ENCODE assay signal across 21 cellular contexts in genomic region chr7:24229481-24230226, GRCh38. TPM values are rescaled to one million over a fixed set of nuclear protein-coding genes. Genes with fewer than 3 reads are reported as not detected.
A peak's percentile ranks its signal among the peaks of the same experiment; 100 is the strongest.
DNase-seq lines count a peak whose midpoint lies in the region; ATAC-seq, FAIRE-seq and TF ChIP-seq lines count a peak whose summit lies in the region.
"Had no signal": no experiment of that assay in that cellular context is flagged by ENCODE, and none has a peak within 500 bp of the region (broad histone marks: within the 10 kb centered on the region; RNA-seq: fewer than 3 reads in every experiment).

No MANE protein-coding gene starts in this region.

- TF ChIP-seq CTCF in HepG2 (CRISPR knock-in tag; IDR thresholded peaks at IDR 0.05) (no peak), right lobe of liver (IDR thresholded peaks at IDR 0.05) (no peak)

- H3K79me2 ChIP-seq in HepG2 (ENCODE audit: insufficient read depth, low read length), result no peaks in the 10 kb centered on the region

- in situ Hi-C loops in HepG2 (cut with HindIII; ENCODE audit: extremely low pct_ligation_motif_present, low pct_unique_long_range_greater_than_20kb), result no loop called here

- H2AFZ ChIP-seq in HepG2 (ENCODE audit: low read length), result no peak overlapping the region

- POLR2A ChIA-PET in HepG2 (lab: Yijun Ruan, JAX), result no interaction called here

- no TSS peak for BruUV-seq in HepG2 (replicated peaks; lab: Mats Ljungman, UMichigan)

- DNase-seq in HepG2 (ENCODE audit: low spot score), result no peak
- DNase-seq in right lobe of liver, result no peak
- peak; percentile 77 for DNase-seq in NCI-H2171 treated with DMSO at 0.1 percent for 48 hours (lab: John Stamatoyannopoulos, UW)
- no peak for DNase-seq in SHP77 treated with DMSO at 0.1 percent for 48 hours (lab: John Stamatoyannopoulos, UW)
- DNase-seq in hepatic stellate cell (ENCODE audit: low spot score), result no peak
- DNase-seq in NCI-H2196 treated with DMSO at 0.1 percent for 48 hours (lab: John Stamatoyannopoulos, UW; ENCODE audit: unreplicated experiment), result no peak
- no peak for DNase-seq in head of caudate nucleus
- DNase-seq: 8988T; CD4-positive, alpha-beta memory T cell; DMS153; DMS79; GDM1 had no signal

- intact Hi-C loops in HepG2 (cut with micrococcal nuclease; ENCODE audit: unreplicated experiment) (no loop called here), right lobe of liver (cut with DNase I) (no loop called here), head of caudate nucleus (cut with DNase I) (no loop called here)

- no peak for TF ChIP-seq RAD21 in HepG2 (CRISPR knock-in tag; IDR thresholded peaks at IDR 0.05)

- no peaks in the 10 kb centered on the region for H4K20me1 ChIP-seq in HepG2 (ENCODE audit: insufficient read depth, low read length)
- H4K20me1 ChIP-seq: BLaER1 had no signal

- ATAC-seq in HepG2, result no peak
- ATAC-seq in right lobe of liver, result no peak
- ATAC-seq in SK-N-SH treated with all-trans-retinoic acid at 6 μM for 48 hours, result no peak

- TF ChIP-seq EP300 in HepG2 (IDR thresholded peaks at IDR 0.05; ENCODE audit: low read depth in 2 of 2, low read length in 2 of 2) (no peak), HepG2 (CRISPR knock-in tag; IDR thresholded peaks at IDR 0.05; ENCODE audit: borderline replicate concordance) (no peak)

- TF ChIP-seq POLR2A in HepG2 (IDR thresholded peaks at IDR 0.05; ENCODE audit: insufficient read depth in 1 of 2, low read depth in 2 of 2, low read length in 2 of 2) (no peak), right lobe of liver (IDR thresholded peaks at IDR 0.05) (no peak)

- H3K36me3 ChIP-seq in HepG2 (replicated peaks in 1 of 2; ENCODE audit: control insufficient read depth in 1 of 2, insufficient read depth in 2 of 2, low read length in 2 of 2) (no peaks in the 10 kb centered on the region), right lobe of liver (no peaks in the 10 kb centered on the region)
- H3K36me3 ChIP-seq: BLaER1, HAP-1 had no signal

- H3K27ac ChIP-seq in HepG2 (ENCODE audit: extremely low read length, insufficient read depth, low read length) (no peak overlapping the region), right lobe of liver (no peak overlapping the region)
- H3K27ac ChIP-seq: BLaER1 had no signal

- no peaks in the 10 kb centered on the region; a peak in 1 of 5 replicates for H3K27me3 ChIP-seq in HepG2 (ENCODE audit: control insufficient read depth in 1 of 2, insufficient read depth in 2 of 2, low read length in 2 of 2)
- no peaks in the 10 kb centered on the region for H3K27me3 ChIP-seq in right lobe of liver
- H3K27me3 ChIP-seq: BLaER1 had no signal

- WGBS in HepG2 (ENCODE audit: low lambda C conversion rate), result 24% methylated on average over 9 of the region's 9 CpGs
- 62% methylated on average over 9 of the region's 9 CpGs for WGBS in right lobe of liver (ENCODE audit: insufficient coverage, low coverage, low lambda C conversion rate, missing lambda C conversion rate)

- no peak overlapping the region for H3K4me2 ChIP-seq in HepG2 (ENCODE audit: low read depth, low read length)
- H3K4me2 ChIP-seq: BLaER1 had no signal

- CTCF ChIA-PET in HepG2 (lab: Yijun Ruan, JAX; ENCODE audit: low intra/inter-chr PET ratio, low total read pairs), result no interaction called here

- H3K4me1 ChIP-seq in HepG2 (ENCODE audit: insufficient read depth, low read length), result no peaks in the 10 kb centered on the region
- H3K4me1 ChIP-seq in right lobe of liver, result no peaks in the 10 kb centered on the region
- H3K4me1 ChIP-seq: HAP-1 had no signal

- FAIRE-seq in HepG2 (lab: Jason Lieb, UNC), result no peak
- FAIRE-seq: GM12892, GM18507 had no signal

- H3K4me3 ChIP-seq in HepG2 (replicated peaks in 1 of 3; ENCODE audit: insufficient read depth in 1 of 3, low read depth in 2 of 3, low read length in 3 of 3) (no peak overlapping the region), right lobe of liver (no peak overlapping the region)
- H3K4me3 ChIP-seq: BLaER1, HAP-1 had no signal

- no peaks in the 10 kb centered on the region for H3K9me3 ChIP-seq in HepG2 (ENCODE audit: low read length)
- H3K9me3 ChIP-seq in right lobe of liver, result no peaks in the 10 kb centered on the region
- H3K9me3 ChIP-seq: BLaER1, HAP-1 had no signal

- no peak overlapping the region for H3K9ac ChIP-seq in HepG2 (ENCODE audit: insufficient read depth, low read depth, low read length)
- H3K9ac ChIP-seq: BLaER1 had no signal

TF ChIP-seq in SK-N-SH treated with all-trans-retinoic acid at 6 μM for 48 hours, 23 proteins besides CTCF, POLR2A, EP300 and RAD21:
- TF ChIP-seq, protein P1, sequence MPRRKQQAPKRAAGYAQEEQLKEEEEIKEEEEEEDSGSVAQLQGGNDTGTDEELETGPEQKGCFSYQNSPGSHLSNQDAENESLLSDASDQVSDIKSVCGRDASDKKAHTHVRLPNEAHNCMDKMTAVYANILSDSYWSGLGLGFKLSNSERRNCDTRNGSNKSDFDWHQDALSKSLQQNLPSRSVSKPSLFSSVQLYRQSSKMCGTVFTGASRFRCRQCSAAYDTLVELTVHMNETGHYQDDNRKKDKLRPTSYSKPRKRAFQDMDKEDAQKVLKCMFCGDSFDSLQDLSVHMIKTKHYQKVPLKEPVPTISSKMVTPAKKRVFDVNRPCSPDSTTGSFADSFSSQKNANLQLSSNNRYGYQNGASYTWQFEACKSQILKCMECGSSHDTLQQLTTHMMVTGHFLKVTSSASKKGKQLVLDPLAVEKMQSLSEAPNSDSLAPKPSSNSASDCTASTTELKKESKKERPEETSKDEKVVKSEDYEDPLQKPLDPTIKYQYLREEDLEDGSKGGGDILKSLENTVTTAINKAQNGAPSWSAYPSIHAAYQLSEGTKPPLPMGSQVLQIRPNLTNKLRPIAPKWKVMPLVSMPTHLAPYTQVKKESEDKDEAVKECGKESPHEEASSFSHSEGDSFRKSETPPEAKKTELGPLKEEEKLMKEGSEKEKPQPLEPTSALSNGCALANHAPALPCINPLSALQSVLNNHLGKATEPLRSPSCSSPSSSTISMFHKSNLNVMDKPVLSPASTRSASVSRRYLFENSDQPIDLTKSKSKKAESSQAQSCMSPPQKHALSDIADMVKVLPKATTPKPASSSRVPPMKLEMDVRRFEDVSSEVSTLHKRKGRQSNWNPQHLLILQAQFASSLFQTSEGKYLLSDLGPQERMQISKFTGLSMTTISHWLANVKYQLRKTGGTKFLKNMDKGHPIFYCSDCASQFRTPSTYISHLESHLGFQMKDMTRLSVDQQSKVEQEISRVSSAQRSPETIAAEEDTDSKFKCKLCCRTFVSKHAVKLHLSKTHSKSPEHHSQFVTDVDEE (CRISPR knock-in tag; IDR thresholded peaks at IDR 0.05), result peak; percentile 59; the same call in 1 of the 2 replicates
- 0 out of 2 replicates have a peak, but pooled peaks have one; percentile 44 for TF ChIP-seq TCF4 (CRISPR knock-in tag; IDR thresholded peaks at IDR 0.05; ENCODE audit: borderline replicate concordance)
- no peak for TF ChIP-seq ZFP3 (CRISPR knock-in tag; IDR thresholded peaks at IDR 0.05)

RNA-seq across cellular contexts. Expression of gene NPY, which starts 54.3 kb away (rescaled TPM):
- total RNA-seq in HepG2 (2016; rRNA removed; fragmentation: Illumina TruSeq; extraction: Trizol) (not detected in 2 replicates), right lobe of liver (not detected)
- not detected in 2 replicates for total RNA-seq in HepG2 (2016; cell fraction: cytosol; rRNA removed; fragmentation: Illumina TruSeq; extraction: Trizol; ENCODE audit: low read depth)
- total RNA-seq in HepG2 (2016; cell fraction: insoluble cytoplasmic fraction; rRNA removed; fragmentation: Illumina TruSeq; extraction: Trizol), result not detected in 2 replicates
- not detected in 2 replicates for total RNA-seq in HepG2 (2016; cell fraction: membrane; rRNA removed; fragmentation: Illumina TruSeq; extraction: Trizol)
- total RNA-seq in HepG2 (2016; cell fraction: nucleus; rRNA removed; fragmentation: Illumina TruSeq; extraction: Trizol), result not detected in 2 replicates
- polyA plus RNA-seq in HepG2 (2011; rRNA removed), result not detected in 2 replicates
- not detected in 2 replicates for polyA plus RNA-seq in HepG2 (2011; cell fraction: cytosol; rRNA removed)
- polyA plus RNA-seq in HepG2 (2011; cell fraction: nucleus; rRNA removed), result not detected in 2 replicates
- not detected in 2 replicates for polyA plus RNA-seq in HepG2 (2012)
- not detected in 2 replicates for polyA plus RNA-seq in HepG2 (2016; cell fraction: cytosol; fragmentation: Illumina TruSeq; extraction: Trizol; ENCODE audit: low read depth)
- not detected in 2 replicates for polyA plus RNA-seq in HepG2 (2016; cell fraction: insoluble cytoplasmic fraction; fragmentation: Illumina TruSeq; extraction: Trizol; ENCODE audit: low read depth)
- polyA plus RNA-seq in HepG2 (2016; cell fraction: membrane; fragmentation: Illumina TruSeq; extraction: Trizol; ENCODE audit: low read depth), result not detected in 2 replicates
- not detected in 2 replicates for polyA plus RNA-seq in HepG2 (2016; cell fraction: nucleus; fragmentation: Illumina TruSeq; extraction: Trizol; ENCODE audit: insufficient read depth, low read depth)
- not detected in 2 replicates for polyA minus RNA-seq in HepG2 (2011; rRNA and poly(A)+ RNA removed; ENCODE audit: low replicate concordance)
- polyA minus RNA-seq in HepG2 (2011; cell fraction: cytosol; rRNA and poly(A)+ RNA removed), result not detected in 2 replicates
- polyA minus RNA-seq in HepG2 (2011; cell fraction: nucleus; rRNA and poly(A)+ RNA removed), result not detected in 2 replicates
- total RNA-seq: CD4-positive, alpha-beta memory T cell; H4; HT-29 had no signal
- polyA plus RNA-seq: AG04450; CD14-positive monocyte; CD4-positive, alpha-beta memory T cell had no signal
